ENCODE assay signal across 13 cellular contexts in genomic region chr12:74985293-74985985, GRCh38.
DNase-seq lines count a peak whose midpoint lies in the region; ATAC-seq and TF ChIP-seq lines count a peak whose summit lies in the region.
"Had no signal": no experiment of that assay in that cellular context is flagged by ENCODE, and none has a peak within 500 bp of the region (broad histone marks: within the 10 kb centered on the region; RNA-seq: fewer than 3 reads in every experiment).

No MANE protein-coding gene starts in this region.

- no peaks in the 10 kb centered on the region for H3F3A ChIP-seq in MM.1S (ENCODE audit: insufficient read depth, low read length)

- TF ChIP-seq CTCF in RWPE2 (IDR thresholded peaks at IDR 0.05; ENCODE audit: poor library complexity, severe bottlenecking), result no peak
- no peak for TF ChIP-seq CTCF in right lobe of liver (IDR thresholded peaks at IDR 0.05)
- TF ChIP-seq CTCF in ascending aorta (IDR thresholded peaks at IDR 0.05), result no peak
- TF ChIP-seq CTCF in MM.1S (IDR thresholded peaks at IDR 0.05; ENCODE audit: low read length), result no peak

- H3K9me3 Mint-ChIP-seq in stimulated activated memory B cell treated with anti-CD40 and anti-IgM and Interleukin-4, amounts not matched to agents 10 μg/mL and 1 μg/mL and 100 μg/mL, for 72 hours, result no peaks in the 10 kb centered on the region
- H3K9me3 Mint-ChIP-seq: CD8-positive, alpha-beta T cell had no signal

- H3K4me2 ChIP-seq in MM.1S (ENCODE audit: low read depth, low read length), result no peak overlapping the region

- no peak for TF ChIP-seq POLR2A in right lobe of liver (IDR thresholded peaks at IDR 0.05)

- no peaks in the 10 kb centered on the region for H3K36me3 Mint-ChIP-seq in stimulated activated memory B cell treated with anti-CD40 and anti-IgM and Interleukin-4, amounts not matched to agents 10 μg/mL and 1 μg/mL and 100 μg/mL, for 72 hours
- H3K36me3 Mint-ChIP-seq: CD8-positive, alpha-beta T cell had no signal

- H3K4me1 ChIP-seq in RWPE2 (ENCODE audit: insufficient read depth, poor library complexity, severe bottlenecking) (no peaks in the 10 kb centered on the region), right lobe of liver (peaks cover 0 to 33% (median 7%) of the 10 kb centered on the region in 4 donors), ascending aorta (no peaks in the 10 kb centered on the region), MM.1S (ENCODE audit: low read length) (no peaks in the 10 kb centered on the region)

- H3K4me3 Mint-ChIP-seq in stimulated activated memory B cell treated with anti-CD40 and anti-IgM and Interleukin-4, amounts not matched to agents 10 μg/mL and 1 μg/mL and 100 μg/mL, for 72 hours, result no peak overlapping the region
- H3K4me3 Mint-ChIP-seq: CD8-positive, alpha-beta T cell had no signal

- H3K27me3 ChIP-seq in RWPE2 (ENCODE audit: insufficient read depth, poor library complexity, severe bottlenecking), result no peaks in the 10 kb centered on the region
- H3K27me3 ChIP-seq in right lobe of liver, result no peaks in the 10 kb centered on the region
- H3K27me3 ChIP-seq in ascending aorta, result no peaks in the 10 kb centered on the region
- no peaks in the 10 kb centered on the region for H3K27me3 ChIP-seq in MM.1S (replicated peaks; ENCODE audit: insufficient read depth, low read length)
- H3K27me3 ChIP-seq: SJCRH30 had no signal

- no peak overlapping the region for H2AFZ ChIP-seq in MM.1S (ENCODE audit: low read length)

- ATAC-seq in RWPE2 (ENCODE audit: low read depth), result no peak
- ATAC-seq in right lobe of liver, result peak; percentile 57 to 85 (median 82)
- ATAC-seq in stimulated activated memory B cell treated with anti-CD40 and anti-IgM and Interleukin-4, amounts not matched to agents 10 μg/mL and 1 μg/mL and 100 μg/mL, for 72 hours, result peak; percentile 53
- ATAC-seq: CD8-positive, alpha-beta T cell had no signal

- no peaks in the 10 kb centered on the region for H3K27me3 Mint-ChIP-seq in stimulated activated memory B cell treated with anti-CD40 and anti-IgM and Interleukin-4, amounts not matched to agents 10 μg/mL and 1 μg/mL and 100 μg/mL, for 72 hours

- no peaks in the 10 kb centered on the region for H3K79me2 ChIP-seq in MM.1S (ENCODE audit: low read length)

- intact Hi-C loops in right lobe of liver (cut with DNase I), result no loop called here
- intact Hi-C loops in ascending aorta (cut with DNase I), result no loop called here

- H3K9ac ChIP-seq in MM.1S (ENCODE audit: low read length), result no peak overlapping the region

- DNase-seq in DMS53 treated with DMSO at 0.1 percent for 48 hours (lab: John Stamatoyannopoulos, UW; ENCODE audit: unreplicated experiment) (peak; percentile 47), RWPE2 (ENCODE audit: low spot score) (peak; percentile 24), right lobe of liver (peak; percentile 35 to 88 (median 78)), ascending aorta (ENCODE audit: low spot score in 2 of 2) (no peak), MM.1S (no peak), glomerular visceral epithelial cell (ENCODE audit: extremely low spot score) (no peak)
- DNase-seq: GF-D8; NCI-H1105; NCI-H1694; NK-92 treated with Interleukin-12 subunit alpha and Interleukin-12 subunit beta, amount 100 ng/mL, for 24 hours had no signal

- no peaks in the 10 kb centered on the region for H4K20me1 ChIP-seq in MM.1S (ENCODE audit: insufficient read depth, low read length)

- 40% methylated on average over 4 of the region's 11 CpGs for WGBS in right lobe of liver (ENCODE audit: insufficient coverage, low coverage, low lambda C conversion rate, missing lambda C conversion rate)

- no peaks in the 10 kb centered on the region for H3K36me3 ChIP-seq in RWPE2 (ENCODE audit: low read depth)
- H3K36me3 ChIP-seq in right lobe of liver, result no peaks in the 10 kb centered on the region
- H3K36me3 ChIP-seq in ascending aorta, result no peaks in the 10 kb centered on the region
- no peaks in the 10 kb centered on the region for H3K36me3 ChIP-seq in MM.1S (replicated peaks; ENCODE audit: insufficient read depth, low read length)
- H3K36me3 ChIP-seq: SJCRH30 had no signal

- H3K27ac ChIP-seq in RWPE2 (ENCODE audit: poor library complexity, severe bottlenecking) (no peak overlapping the region), right lobe of liver (peak overlapping the region in 2 of 3 donors; percentile 46 to 77), ascending aorta (no peak overlapping the region), MM.1S (ENCODE audit: low read length) (no peak overlapping the region)
- H3K27ac ChIP-seq: SJCRH30 had no signal

- H3K27ac Mint-ChIP-seq in stimulated activated memory B cell treated with anti-CD40 and anti-IgM and Interleukin-4, amounts not matched to agents 10 μg/mL and 1 μg/mL and 100 μg/mL, for 72 hours, result no peak overlapping the region
- H3K27ac Mint-ChIP-seq: CD8-positive, alpha-beta T cell had no signal

- no peaks in the 10 kb centered on the region for H3K9me2 ChIP-seq in MM.1S (replicated peaks; ENCODE audit: insufficient read depth, low read length)

- H3K4me3 ChIP-seq in RWPE2 (ENCODE audit: severe bottlenecking) (no peak overlapping the region), right lobe of liver (no peak overlapping the region), ascending aorta (no peak overlapping the region), MM.1S (ENCODE audit: low read length) (no peak overlapping the region)
- H3K4me3 ChIP-seq: SJCRH30 had no signal

- H3K9me3 ChIP-seq in RWPE2 (ENCODE audit: severe bottlenecking) (no peaks in the 10 kb centered on the region), right lobe of liver (no peaks in the 10 kb centered on the region), ascending aorta (no peaks in the 10 kb centered on the region), MM.1S (replicated peaks; ENCODE audit: insufficient read depth, low read length) (no peaks in the 10 kb centered on the region)
- H3K9me3 ChIP-seq: SJCRH30 had no signal

- H3K4me1 Mint-ChIP-seq in stimulated activated memory B cell treated with anti-CD40 and anti-IgM and Interleukin-4, amounts not matched to agents 10 μg/mL and 1 μg/mL and 100 μg/mL, for 72 hours, result no peaks in the 10 kb centered on the region

Comparison
In these comparisons a context has a peak if more than half of its experiments do, and no peak if none do; other contexts are left out.
1. DNase-seq: peak in DMS53 treated with DMSO at 0.1 percent for 48 hours (single experiment), RWPE2 (single experiment) and right lobe of liver (3 of 3); none in ascending aorta (0 of 2), MM.1S (single experiment) and glomerular visceral epithelial cell (single experiment).
2. H3K27ac ChIP-seq: peak in right lobe of liver (2 of 3); none in RWPE2 (single experiment), ascending aorta (0 of 2) and MM.1S (single experiment).